In the genomic region with DNA sequence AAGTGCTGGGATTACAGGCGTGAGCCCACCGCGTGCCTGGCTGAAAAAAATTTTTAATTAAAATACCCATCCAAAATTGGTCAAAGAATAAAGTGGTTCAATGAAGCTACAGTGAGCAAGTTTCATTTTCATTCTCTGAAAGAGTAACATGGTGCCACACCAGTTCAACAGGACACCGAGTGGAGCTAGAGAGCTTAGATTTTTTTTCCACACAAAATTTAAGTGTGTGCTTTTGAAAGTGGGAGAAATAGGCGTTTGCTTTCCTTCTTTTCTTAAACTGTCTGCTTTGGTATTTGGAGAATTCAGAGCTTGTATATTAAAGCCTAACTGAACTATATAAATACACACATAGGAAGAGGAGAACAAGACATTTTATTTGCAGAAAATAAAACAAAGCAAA, we compare ENCODE assay signal across 8 cellular contexts. TPM values are rescaled to one million over a fixed set of nuclear protein-coding genes. Genes with fewer than 3 reads are reported as not detected.
DNase-seq lines count a peak whose midpoint lies in the region; ATAC-seq and TF ChIP-seq lines count a peak whose summit lies in the region.

No MANE protein-coding gene starts in this region.

- H3K4me1 Mint-ChIP-seq in activated CD8-positive, alpha-beta T cell treated with anti-CD3 and anti-CD28 coated beads for 36 hours (ENCODE audit: low read depth) = peaks cover 12% of the 10 kb centered on the region
- peaks cover 26% of the 10 kb centered on the region for H3K4me1 Mint-ChIP-seq in activated CD8-positive, alpha-beta T cell treated with anti-CD3 and anti-CD28 coated beads, Interleukin-2, amount 10 ng/mL, durations not matched to agents 7 days and 5 days (ENCODE audit: low read depth)

- H3K27me3 ChIP-seq in layer of hippocampus (ENCODE audit: control insufficient read depth, insufficient read depth, low read length) (no peaks in the 10 kb centered on the region), upper lobe of left lung (no peaks in the 10 kb centered on the region)

- peaks cover 5% of the 10 kb centered on the region for H3K27me3 Mint-ChIP-seq in activated CD8-positive, alpha-beta T cell treated with anti-CD3 and anti-CD28 coated beads for 36 hours
- peaks cover 2% of the 10 kb centered on the region for H3K27me3 Mint-ChIP-seq in activated CD8-positive, alpha-beta T cell treated with anti-CD3 and anti-CD28 coated beads, Interleukin-2, amount 10 ng/mL, durations not matched to agents 7 days and 5 days (ENCODE audit: low read depth)

- no peaks in the 10 kb centered on the region for H3K9me3 Mint-ChIP-seq in activated CD8-positive, alpha-beta T cell treated with anti-CD3 and anti-CD28 coated beads for 36 hours
- H3K9me3 Mint-ChIP-seq in activated CD8-positive, alpha-beta T cell treated with anti-CD3 and anti-CD28 coated beads, Interleukin-2, amount 10 ng/mL, durations not matched to agents 7 days and 5 days (ENCODE audit: insufficient read depth) = no peaks in the 10 kb centered on the region

- no peak for ATAC-seq in activated CD8-positive, alpha-beta T cell treated with anti-CD3 and anti-CD28 coated beads for 36 hours
- ATAC-seq in activated CD8-positive, alpha-beta T cell treated with anti-CD3 and anti-CD28 coated beads, Interleukin-2, amount 10 ng/mL, durations not matched to agents 7 days and 5 days = no peak
- ATAC-seq in upper lobe of left lung (ENCODE audit: low FRiP score in 2 of 2) (peak in 1 of 2 donors; percentile 71), GM18498 (IDR thresholded peaks at IDR 0.05; ENCODE audit: unreplicated experiment) (no peak), GM21447 (IDR thresholded peaks at IDR 0.05; ENCODE audit: unreplicated experiment) (no peak), GM21825 (IDR thresholded peaks at IDR 0.05; ENCODE audit: unreplicated experiment) (no peak)

- H3K27ac ChIP-seq in layer of hippocampus (ENCODE audit: low read depth, low read length) = peak overlapping the region; percentile 83
- peak overlapping the region in 3 of 4 donors; percentile 21 to 62 (median 49) for H3K27ac ChIP-seq in upper lobe of left lung

- peak; percentile 22 for TF ChIP-seq CTCF in activated CD8-positive, alpha-beta T cell treated with anti-CD3 and anti-CD28 coated beads for 36 hours (IDR thresholded peaks at IDR 0.05)
- peak in 4 of 6 experiments; percentile 23 to 35 (median 28) for TF ChIP-seq CTCF in upper lobe of left lung (IDR thresholded peaks at IDR 0.05)

- H3K4me3 ChIP-seq in upper lobe of left lung = peak overlapping the region in 1 of 4 donors; percentile 1

- POLR2A ChIA-PET in activated CD8-positive, alpha-beta T cell treated with anti-CD3 and anti-CD28 coated beads for 36 hours (lab: Charles Lee) = interaction anchor here (1.2 kb wide), 1 partner anchor 21 kb away, joined by 3 read pairs; no protein-coding TSS in a partner anchor
- POLR2A ChIA-PET in activated CD8-positive, alpha-beta T cell treated with anti-CD3 and anti-CD28 coated beads, Interleukin-2, amount 10 ng/mL, durations not matched to agents 7 days and 5 days (lab: Charles Lee) = no interaction called here

- WGBS in upper lobe of left lung, 2 donors = 58 to 67% methylated on average over 5 of the region's 5 CpGs

- no peak for TF ChIP-seq POLR2A in upper lobe of left lung (IDR thresholded peaks at IDR 0.05)

- no peak for DNase-seq in activated CD8-positive, alpha-beta T cell treated with anti-CD3 and anti-CD28 coated beads for 36 hours
- no peak for DNase-seq in activated CD8-positive, alpha-beta T cell treated with anti-CD3 and anti-CD28 coated beads, Interleukin-2, amount 10 ng/mL, durations not matched to agents 7 days and 5 days
- DNase-seq in astrocyte of the hippocampus (ENCODE audit: low read depth, low spot score) (peak; percentile 75), upper lobe of left lung (no peak)

- no peaks in the 10 kb centered on the region for H3K9me3 ChIP-seq in upper lobe of left lung

- TF ChIP-seq EP300 in upper lobe of left lung (IDR thresholded peaks at IDR 0.05) = no peak

- intact Hi-C loops in activated CD8-positive, alpha-beta T cell treated with anti-CD3 and anti-CD28 coated beads for 36 hours (cut with micrococcal nuclease) = loop anchor here (10.0 kb wide), 1 partner anchor 265 kb away; no protein-coding TSS in a partner anchor

- peaks cover 0 to 13% (median 0%) of the 10 kb centered on the region in 4 donors for H3K4me1 ChIP-seq in upper lobe of left lung

- CTCF ChIA-PET in activated CD8-positive, alpha-beta T cell treated with anti-CD3 and anti-CD28 coated beads for 36 hours (lab: Charles Lee) = interaction anchor here (0.7 to 3.2 kb wide), 28 partner anchors 10 to 296 kb away, joined by 3 to 23 read pairs (median 4); no protein-coding TSS in a partner anchor
- CTCF ChIA-PET in activated CD8-positive, alpha-beta T cell treated with anti-CD3 and anti-CD28 coated beads, Interleukin-2, amount 10 ng/mL, durations not matched to agents 7 days and 5 days (lab: Charles Lee) = interaction anchor here (0.8 to 1.9 kb wide), 24 partner anchors 11 to 481 kb away, joined by 3 to 10 read pairs (median 4); partner anchors contain the start of genes AGBL3, BPGM and TMEM140

- no peaks in the 10 kb centered on the region for H3K36me3 Mint-ChIP-seq in activated CD8-positive, alpha-beta T cell treated with anti-CD3 and anti-CD28 coated beads for 36 hours (ENCODE audit: low read depth)
- no peaks in the 10 kb centered on the region for H3K36me3 Mint-ChIP-seq in activated CD8-positive, alpha-beta T cell treated with anti-CD3 and anti-CD28 coated beads, Interleukin-2, amount 10 ng/mL, durations not matched to agents 7 days and 5 days (ENCODE audit: low read depth)

- H3K36me3 ChIP-seq in upper lobe of left lung = no peaks in the 10 kb centered on the region

- no peak overlapping the region for H3K27ac Mint-ChIP-seq in activated CD8-positive, alpha-beta T cell treated with anti-CD3 and anti-CD28 coated beads for 36 hours
- H3K27ac Mint-ChIP-seq in activated CD8-positive, alpha-beta T cell treated with anti-CD3 and anti-CD28 coated beads, Interleukin-2, amount 10 ng/mL, durations not matched to agents 7 days and 5 days = no peak overlapping the region

- no peak overlapping the region for H3K4me3 Mint-ChIP-seq in activated CD8-positive, alpha-beta T cell treated with anti-CD3 and anti-CD28 coated beads for 36 hours
- H3K4me3 Mint-ChIP-seq in activated CD8-positive, alpha-beta T cell treated with anti-CD3 and anti-CD28 coated beads, Interleukin-2, amount 10 ng/mL, durations not matched to agents 7 days and 5 days = no peak overlapping the region

RNA-seq across cellular contexts. Expression of gene BPGM, which starts 43.4 kb away (rescaled TPM):
- 10 to 100 TPM; 11.2 to 12.4 TPM for total RNA-seq in activated CD8-positive, alpha-beta T cell treated with anti-CD3 and anti-CD28 coated beads for 36 hours
- 10 to 100 TPM; 11.9 to 12.2 TPM for total RNA-seq in activated CD8-positive, alpha-beta T cell treated with anti-CD3 and anti-CD28 coated beads, Interleukin-2, amount 10 ng/mL, durations not matched to agents 7 days and 5 days
- 10 to 100 TPM in 5 of 6 donors, 1 to 10 TPM in 1; 9.5 to 30.7 (median 14.3) TPM for total RNA-seq in upper lobe of left lung
